15 cellular contexts compared by ENCODE assay signal in the genomic region with DNA sequence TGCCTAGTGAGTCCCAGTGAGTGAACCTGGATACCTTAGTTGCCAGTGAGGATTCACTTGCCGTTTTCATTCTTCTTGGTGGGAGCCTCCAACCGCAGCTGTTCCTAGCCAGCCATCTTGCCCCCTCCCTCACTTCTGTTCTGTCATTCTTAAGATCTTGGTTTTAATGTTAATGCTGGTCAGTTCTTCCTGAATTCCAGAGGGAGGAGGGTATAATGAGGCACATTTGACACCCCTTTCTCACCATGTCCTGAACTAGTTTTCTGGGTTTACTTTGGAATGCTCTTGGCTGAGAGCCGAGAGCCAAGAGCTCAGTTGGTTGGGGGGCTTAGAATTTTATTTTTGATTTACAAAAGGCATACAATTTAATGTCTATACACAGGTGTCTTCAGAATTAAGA.
DNase-seq lines count a peak whose midpoint lies in the region; ATAC-seq, FAIRE-seq and TF ChIP-seq lines count a peak whose summit lies in the region.
"Had no signal": no experiment of that assay in that cellular context is flagged by ENCODE, and none has a peak within 500 bp of the region (broad histone marks: within the 10 kb centered on the region; RNA-seq: fewer than 3 reads in every experiment).

No MANE protein-coding gene starts in this region.

- 0 out of 2 replicates have a peak overlapping the region, but pooled peaks have one; percentile 60 for H2BK12ac ChIP-seq in H1 (ENCODE audit: low read depth, low read length)

- H3K9ac ChIP-seq in HUES48 (ENCODE audit: low read depth, low read length) (no peak overlapping the region), H1 (replicated peaks in 1 of 4; ENCODE audit: extremely low read depth in 1 of 4, low read depth in 3 of 4, low read length in 3 of 4) (no peak overlapping the region)

- H3K14ac ChIP-seq in H1 (ENCODE audit: insufficient read length), result no peak overlapping the region

- peak overlapping the region; percentile 60; the same call in 1 of the 2 replicates for H4K8ac ChIP-seq in H1 (ENCODE audit: extremely low read depth, insufficient read depth, low read length)

- no peak overlapping the region for H3K4me3 Mint-ChIP-seq in nephron progenitor cell
- H3K4me3 Mint-ChIP-seq: HFFc6 had no signal

- no peaks in the 10 kb centered on the region for H3K36me3 ChIP-seq in HUES48 (ENCODE audit: control insufficient read depth, insufficient read depth, low read length)
- H3K36me3 ChIP-seq in H1 (ENCODE audit: control insufficient read depth in 2 of 4, insufficient read depth in 4 of 4, low read length in 3 of 4), result no peaks in the 10 kb centered on the region
- no peaks in the 10 kb centered on the region for H3K36me3 ChIP-seq in tibial nerve
- H3K36me3 ChIP-seq: HAP-1 had no signal

- H3K9me3 ChIP-seq in HUES48 (ENCODE audit: control insufficient read depth, insufficient read depth, low read length) (no peaks in the 10 kb centered on the region), H1 (ENCODE audit: insufficient read depth in 2 of 2, low read depth in 1 of 2, low read length in 1 of 2) (no peaks in the 10 kb centered on the region), tibial nerve (peaks cover 0 to 11% (median 0%) of the 10 kb centered on the region in 4 donors)
- H3K9me3 ChIP-seq: Caco-2, HAP-1 had no signal

- no peak for TF ChIP-seq POLR2A in H1 (IDR thresholded peaks at IDR 0.05; ENCODE audit: control extremely low read depth in 1 of 2, low read depth in 2 of 2, low read length in 2 of 2)
- TF ChIP-seq POLR2A in tibial nerve (IDR thresholded peaks at IDR 0.05), result no peak

- peaks cover 19% of the 10 kb centered on the region for H3K4me1 Mint-ChIP-seq in nephron progenitor cell
- H3K4me1 Mint-ChIP-seq: CD4-positive, alpha-beta memory T cell had no signal

- peak overlapping the region; percentile 8; the same call in 1 of the 2 replicates for H3K4me3 ChIP-seq in HUES48 (ENCODE audit: low read depth, low read length)
- H3K4me3 ChIP-seq in H1 (ENCODE audit: extremely low read depth in 1 of 4, insufficient read depth in 2 of 4, low read depth in 3 of 4, low read length in 4 of 4), result peak overlapping the region in 1 of 4 experiments; percentile 5; a peak in 1 of 8 replicates
- no peak overlapping the region for H3K4me3 ChIP-seq in tibial nerve
- H3K4me3 ChIP-seq: GM12878, HAP-1 had no signal

- no peak overlapping the region; a peak in 1 of 4 replicates for H3K4me2 ChIP-seq in H1 (ENCODE audit: insufficient read depth in 1 of 2, low read depth in 2 of 2, low read length in 2 of 2)

- no peaks in the 10 kb centered on the region for H4K20me1 ChIP-seq in H1 (replicated peaks in 1 of 2; ENCODE audit: control insufficient read depth in 1 of 2, insufficient read depth in 2 of 2, low read length in 2 of 2)

- H2BK15ac ChIP-seq in H1 (ENCODE audit: low read length), result no peak overlapping the region

- peak overlapping the region; percentile 65 for H4K91ac ChIP-seq in H1 (replicated peaks; ENCODE audit: insufficient read length, low read length)

- no peak for DNase-seq in H1 (ENCODE audit: low read depth in 1 of 2, low spot score in 2 of 2)
- no peak for DNase-seq in nephron progenitor cell
- DNase-seq in tibial nerve (ENCODE audit: low spot score in 2 of 2), result no peak
- no peak for DNase-seq in SIG-M5 (lab: John Stamatoyannopoulos, UW)
- DNase-seq: C1 segment of cervical spinal cord; Caco-2; CD4-positive, alpha-beta memory T cell; DMS79; EL; GDM1; HFFc6 had no signal

- peak overlapping the region; percentile 21 for H2BK120ac ChIP-seq in H1 (replicated peaks; ENCODE audit: low read depth, low read length)

- H3K27ac Mint-ChIP-seq in nephron progenitor cell, result peak overlapping the region; percentile 57
- H3K27ac Mint-ChIP-seq: CD4-positive, alpha-beta memory T cell; HFFc6 had no signal

- H3K79me2 ChIP-seq in H1 (ENCODE audit: control insufficient read depth in 1 of 2, insufficient read depth in 2 of 2, low read length in 2 of 2), result no peaks in the 10 kb centered on the region

- no peak for TF ChIP-seq RAD21 in H1 (IDR thresholded peaks at IDR 0.05 in 1 of 2, conservative IDR thresholded peaks at IDR 0.05 in 1 of 2; ENCODE audit: low read depth in 2 of 2, low read length in 2 of 2)

- CTCF ChIA-PET in H1 (lab: Charles Lee; ENCODE audit: partially characterized antibody), result no interaction called here

- peaks cover 5% of the 10 kb centered on the region for H3K36me3 Mint-ChIP-seq in nephron progenitor cell (ENCODE audit: low read depth)
- H3K36me3 Mint-ChIP-seq: CD4-positive, alpha-beta memory T cell had no signal

- no peak overlapping the region for H4K5ac ChIP-seq in H1 (ENCODE audit: insufficient read length, low read depth, low read length)

- H3K9me3 Mint-ChIP-seq in nephron progenitor cell, result peaks cover 40% of the 10 kb centered on the region

- no peaks in the 10 kb centered on the region for H3K27me3 ChIP-seq in HUES48 (ENCODE audit: control insufficient read depth, insufficient read depth, low read length)
- H3K27me3 ChIP-seq in H1 (replicated peaks in 1 of 4; ENCODE audit: control insufficient read depth in 3 of 4, extremely low read depth in 1 of 4, insufficient read depth in 3 of 4, low read length in 3 of 4), result no peaks in the 10 kb centered on the region
- no peaks in the 10 kb centered on the region for H3K27me3 ChIP-seq in tibial nerve

- POLR2A ChIA-PET in H1 (lab: Charles Lee; ENCODE audit: partially characterized antibody), result no interaction called here

- peaks cover 5% of the 10 kb centered on the region for H3K27me3 Mint-ChIP-seq in nephron progenitor cell (ENCODE audit: low read depth, poor library complexity)

- H3K23ac ChIP-seq in H1 (ENCODE audit: insufficient read length), result no peak overlapping the region

- H3K27ac ChIP-seq in HUES48 (ENCODE audit: low read depth, low read length) (no peak overlapping the region), H1 (ENCODE audit: low read depth, low read length) (no peak overlapping the region), tibial nerve (no peak overlapping the region)

- H3K4me1 ChIP-seq in HUES48 (ENCODE audit: control insufficient read depth, insufficient read depth, low read length) (peaks cover 23% of the 10 kb centered on the region), H1 (replicated peaks in 1 of 4; ENCODE audit: control insufficient read depth in 3 of 4, insufficient read depth in 4 of 4, low read length in 3 of 4) (peaks cover 0 to 11% (median 5%) of the 10 kb centered on the region in 4 experiments; a peak in 3 of 7 replicates), tibial nerve (no peaks in the 10 kb centered on the region)
- H3K4me1 ChIP-seq: Caco-2, HAP-1 had no signal

- no peaks in the 10 kb centered on the region for H3K23me2 ChIP-seq in H1 (ENCODE audit: low read depth, low read length)

- peak overlapping the region; percentile 98; the same call in 1 of the 2 replicates for H2BK20ac ChIP-seq in H1 (ENCODE audit: low read length)

- no peaks in the 10 kb centered on the region for H3K79me1 ChIP-seq in H1 (ENCODE audit: low read depth, low read length)

- WGBS in H1 (ENCODE audit: extremely low coverage in 1 of 2, insufficient coverage in 1 of 2, insufficient read length in 1 of 2, insufficient replicate concordance in 2 of 2, low coverage in 1 of 2, low lambda C conversion rate in 2 of 2, missing lambda C conversion rate in 1 of 2), 2 experiments, result 77% methylated on average over 3 of the region's 3 CpGs; no CpG with 5 or more reads in 1 of the 2 experiments
- 83 to 90% methylated on average over 3 of the region's 3 CpGs for WGBS in tibial nerve, 2 donors

- H2AK5ac ChIP-seq in H1 (ENCODE audit: low read depth, low read length), result no peak overlapping the region

- H2AFZ ChIP-seq in H1 (ENCODE audit: low read length), result no peak overlapping the region

- peak overlapping the region; percentile 93; the same call in 1 of the 2 replicates for H2BK5ac ChIP-seq in H1 (ENCODE audit: low read depth, low read length)

- H3K4ac ChIP-seq in H1 (replicated peaks; ENCODE audit: insufficient read length, low read depth, low read length), result no peak overlapping the region

- no peak for FAIRE-seq in H1 (lab: Jason Lieb, UNC)
- FAIRE-seq: GM12878 had no signal

- no peak for TF ChIP-seq CTCF in H1 (IDR thresholded peaks at IDR 0.05; ENCODE audit: control extremely low read depth in 1 of 3, insufficient read depth in 1 of 3, low read depth in 1 of 3, low read length in 3 of 3)
- TF ChIP-seq CTCF in nephron progenitor cell (IDR thresholded peaks at IDR 0.05), result no peak
- TF ChIP-seq CTCF in tibial nerve (IDR thresholded peaks at IDR 0.05), result no peak

- no peak for ATAC-seq in GM18519 (IDR thresholded peaks at IDR 0.05; ENCODE audit: low FRiP score, unreplicated experiment)
- ATAC-seq: GM12878 had no signal

- no peak overlapping the region for H3K56ac ChIP-seq in H1 (replicated peaks; ENCODE audit: insufficient read length, low read depth, low read length)

- H3K18ac ChIP-seq in H1 (ENCODE audit: extremely low read depth, low read length), result no peak overlapping the region; the same call in 1 of the 2 replicates

- TF ChIP-seq EP300 in H1 (IDR thresholded peaks at IDR 0.05; ENCODE audit: borderline replicate concordance in 1 of 2, low read depth in 2 of 2, low read length in 2 of 2) (no peak), tibial nerve (IDR thresholded peaks at IDR 0.05) (no peak)

TF ChIP-seq in H1, 55 proteins besides CTCF, POLR2A, EP300 and RAD21:
- TF ChIP-seq JUND (IDR thresholded peaks at IDR 0.05; ENCODE audit: low read length) (no peak), TEAD4 (IDR thresholded peaks at IDR 0.05; ENCODE audit: low read depth, low read length) (0 out of 2 replicates have a peak, but pooled peaks have one; percentile 13), ZNF274 (IDR thresholded peaks at IDR 0.05; ENCODE audit: borderline replicate concordance, extremely low read depth, low read length) (no peak)
TF ChIP-seq in H1: peak in this region for 1.
